In the genomic region with DNA sequence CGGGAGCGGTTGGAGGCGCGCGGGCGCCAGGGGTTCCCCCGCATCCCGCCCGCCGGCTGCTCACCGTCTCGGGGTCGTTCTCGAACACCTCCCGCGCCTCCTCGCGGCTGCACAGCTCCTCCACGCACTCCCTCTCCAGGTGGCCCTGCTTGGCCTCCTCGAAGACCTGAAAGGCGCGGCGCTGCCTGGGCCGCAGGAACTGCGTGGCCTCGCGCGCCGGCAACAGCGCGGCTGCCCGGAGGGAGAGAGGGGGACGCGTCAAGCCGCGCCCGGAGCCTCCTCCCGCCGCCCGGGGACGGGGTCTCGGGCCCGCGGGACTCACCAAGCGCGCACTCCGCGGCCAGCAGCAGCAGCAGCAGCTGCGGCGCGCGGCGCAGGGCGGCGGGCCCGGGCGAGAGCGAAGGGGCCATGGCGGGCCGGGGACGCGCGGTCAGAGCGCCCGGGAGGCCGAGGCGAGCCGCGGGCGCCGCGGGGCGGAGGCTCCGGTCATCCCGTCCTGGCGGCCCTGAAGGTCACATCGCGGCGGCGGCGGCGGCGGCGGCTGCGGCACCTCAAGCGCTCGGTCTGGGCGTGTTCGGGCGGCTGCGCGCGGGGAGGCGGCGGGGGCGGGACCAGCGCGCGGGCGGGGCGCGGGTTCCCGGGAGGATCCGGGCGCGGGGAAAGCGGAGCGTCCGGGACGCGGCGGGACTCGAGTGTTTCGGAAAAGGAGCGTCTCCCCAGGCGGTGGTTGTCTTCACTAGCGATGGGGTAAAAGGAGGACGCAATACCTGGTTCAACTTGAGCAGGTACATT, we compare ENCODE assay signal across 8 cellular contexts. TPM values are rescaled to one million over a fixed set of nuclear protein-coding genes. Genes with fewer than 3 reads are reported as not detected.
DNase-seq lines count a peak whose midpoint lies in the region; ATAC-seq and TF ChIP-seq lines count a peak whose summit lies in the region.

A gene (minus strand): TSS at position 566 of the 792 bp plus-strand sequence. CDS start 156 bp downstream, at position 410.

- H3K4me1 Mint-ChIP-seq in stimulated activated naive B cell treated with anti-CD40 and anti-IgM and Interleukin-4, amounts not matched to agents 10 μg/mL and 1 μg/mL and 100 μg/mL, for 72 hours, result peaks cover 38 to 51% of the 10 kb centered on the region in 2 donors

- H3K27ac ChIP-seq in Peyer's patch (peak within 1 kb of the TSS; percentile 67 to 93 (median 84)), cingulate gyrus (ENCODE audit: low read depth, low read length) (peak within 1 kb of the TSS; percentile 14)

- H3K27me3 ChIP-seq in Peyer's patch, result no peaks in the 10 kb centered on the region

- H3K36me3 ChIP-seq in Peyer's patch, result no peaks in the 10 kb centered on the region

- peak within 1 kb of the TSS; percentile 92 to 96 for H3K4me3 Mint-ChIP-seq in stimulated activated naive B cell treated with anti-CD40 and anti-IgM and Interleukin-4, amounts not matched to agents 10 μg/mL and 1 μg/mL and 100 μg/mL, for 72 hours

- peak within 1 kb of the TSS; percentile 98 for H3K27ac Mint-ChIP-seq in stimulated activated naive B cell treated with anti-CD40 and anti-IgM and Interleukin-4, amounts not matched to agents 10 μg/mL and 1 μg/mL and 100 μg/mL, for 72 hours

- H3K36me3 Mint-ChIP-seq in stimulated activated naive B cell treated with anti-CD40 and anti-IgM and Interleukin-4, amounts not matched to agents 10 μg/mL and 1 μg/mL and 100 μg/mL, for 72 hours, result peaks cover 39 to 53% of the 10 kb centered on the region in 2 donors

- intact Hi-C loops in left colon (cut with DNase I, micrococcal nuclease), result no loop called here

- TF ChIP-seq CTCF in Peyer's patch (IDR thresholded peaks at IDR 0.05), result peak in 3 of 6 experiments; percentile 13 to 33 (median 21)

- H3K4me1 ChIP-seq in Peyer's patch, result peaks cover 7 to 40% (median 14%) of the 10 kb centered on the region in 4 donors

- no peaks in the 10 kb centered on the region for H3K9me3 ChIP-seq in Peyer's patch

- peak; percentile 91 for DNase-seq in AG08396 (ENCODE audit: low spot score)
- peak in 2 of 3 donors; percentile 81 to 87 for DNase-seq in Peyer's patch
- peak; percentile 69 to 81 for DNase-seq in left colon
- peak; percentile 47 for DNase-seq in stimulated activated naive B cell treated with anti-CD40 and anti-IgM and Interleukin-4, amounts not matched to agents 10 μg/mL and 1 μg/mL and 100 μg/mL, for 72 hours
- no peak for DNase-seq in amniotic stem cell (lab: John Stamatoyannopoulos, UW)

- TF ChIP-seq POLR2A in Peyer's patch (IDR thresholded peaks at IDR 0.05), result peak in 1 of 2 donors; percentile 66

- H3K27me3 Mint-ChIP-seq in stimulated activated naive B cell treated with anti-CD40 and anti-IgM and Interleukin-4, amounts not matched to agents 10 μg/mL and 1 μg/mL and 100 μg/mL, for 72 hours, result peaks cover 39 to 44% of the 10 kb centered on the region in 2 donors

- H3K9me3 Mint-ChIP-seq in stimulated activated naive B cell treated with anti-CD40 and anti-IgM and Interleukin-4, amounts not matched to agents 10 μg/mL and 1 μg/mL and 100 μg/mL, for 72 hours, result peaks cover 8 to 13% of the 10 kb centered on the region in 2 donors

- peak; percentile 30 for ATAC-seq in GM19463 (IDR thresholded peaks at IDR 0.05; ENCODE audit: unreplicated experiment)
- ATAC-seq in left colon, result peak; percentile 34
- ATAC-seq in stimulated activated naive B cell treated with anti-CD40 and anti-IgM and Interleukin-4, amounts not matched to agents 10 μg/mL and 1 μg/mL and 100 μg/mL, for 72 hours (replicated peaks), result peak; percentile 66 to 70
- no peak for ATAC-seq in GM21737 (IDR thresholded peaks at IDR 0.05; ENCODE audit: unreplicated experiment)

- peak within 1 kb of the TSS; percentile 58 to 86 (median 62) for H3K4me3 ChIP-seq in Peyer's patch

RNA-seq across cellular contexts. Expression of the gene that starts here (rescaled TPM):
- total RNA-seq in Peyer's patch, result 100 to 1,000 TPM; 132 to 226 (median 154) TPM
- 100 to 1,000 TPM; 125 to 185 TPM for total RNA-seq in left colon
